8 cellular contexts compared by ENCODE assay signal in genomic region chr15:69468241-69469121, GRCh38. TPM values are rescaled to one million over a fixed set of nuclear protein-coding genes. Genes with fewer than 3 reads are reported as not detected.
DNase-seq lines count a peak whose midpoint lies in the region; ATAC-seq, FAIRE-seq and TF ChIP-seq lines count a peak whose summit lies in the region.

No MANE protein-coding gene starts in this region.

- H3K4me2 ChIP-seq in astrocyte (ENCODE audit: low read length) = peak overlapping the region; percentile 60

- DNase-seq in Caco-2 (peak in 1 of 2 experiments; percentile 47), NCI-H1092 treated with DMSO at 0.1 percent for 48 hours (lab: John Stamatoyannopoulos, UW) (peak; percentile 89), T-helper 22 cell (ENCODE audit: low read depth) (peak; percentile 88), astrocyte (ENCODE audit: low read depth) (peak; percentile 91)
- DNase-seq in naive thymus-derived CD4-positive, alpha-beta T cell = peak; percentile 49 to 92 (median 84)
- DNase-seq in stimulated activated naive CD8-positive, alpha-beta T cell treated with anti-CD3 and anti-CD28 coated beads, Interleukin-15, Interleukin-2, amounts not matched to agents 100 U/mL and 50 U/mL, for 24 hours = peak; percentile 78

- H4K20me1 ChIP-seq in astrocyte (ENCODE audit: insufficient read depth, low read length) = no peaks in the 10 kb centered on the region

- H3K79me2 ChIP-seq in astrocyte (ENCODE audit: insufficient read depth, low read length) = no peaks in the 10 kb centered on the region

- no peak overlapping the region for H3K9ac ChIP-seq in astrocyte (ENCODE audit: low read length)

- no TSS peak for BruUV-seq in Caco-2 (replicated peaks; lab: Mats Ljungman, UMichigan)

- POLR2A ChIA-PET in Caco-2 (lab: Charles Lee) = interaction anchor here (0.6 to 1.3 kb wide), 4 partner anchors 17 to 123 kb away, joined by 4 to 8 read pairs (median 6); partner anchors contain the start of gene KIF23
- POLR2A ChIA-PET in naive thymus-derived CD4-positive, alpha-beta T cell (lab: Charles Lee) = interaction anchor here (0.5 to 4.4 kb wide), 9 partner anchors 11 to 1066 kb away, joined by 3 to 69 read pairs (median 3); partner anchors contain the start of genes KIF23, RPLP1 and TLE3

- H3K9me3 Mint-ChIP-seq in Caco-2 (ENCODE audit: unreplicated experiment) (no peaks in the 10 kb centered on the region), astrocyte (ENCODE audit: unreplicated experiment) (no peaks in the 10 kb centered on the region)
- no peaks in the 10 kb centered on the region for H3K9me3 Mint-ChIP-seq in naive thymus-derived CD4-positive, alpha-beta T cell

- H3K36me3 ChIP-seq in Caco-2 (ENCODE audit: control insufficient read depth, insufficient read depth, low read length) (no peaks in the 10 kb centered on the region), astrocyte (ENCODE audit: insufficient read depth, low read length) (no peaks in the 10 kb centered on the region)
- H3K36me3 ChIP-seq in naive thymus-derived CD4-positive, alpha-beta T cell (ENCODE audit: control insufficient read depth in 2 of 3, insufficient read depth in 3 of 3, low read length in 3 of 3) = no peaks in the 10 kb centered on the region

- peak overlapping the region; percentile 31 for H2AFZ ChIP-seq in astrocyte (ENCODE audit: low read depth, low read length)

- no peak for FAIRE-seq in astrocyte (lab: Jason Lieb, UNC)

- H3K27ac Mint-ChIP-seq in Caco-2 (ENCODE audit: unreplicated experiment) (peak overlapping the region; percentile 67), astrocyte (ENCODE audit: unreplicated experiment) (peak overlapping the region; percentile 70)
- H3K27ac Mint-ChIP-seq in naive thymus-derived CD4-positive, alpha-beta T cell = peak overlapping the region; percentile 86 to 98 (median 94)

- H3K9me3 ChIP-seq in Caco-2 (no peaks in the 10 kb centered on the region), astrocyte (ENCODE audit: insufficient read depth, low read depth, low read length) (no peaks in the 10 kb centered on the region)
- no peaks in the 10 kb centered on the region for H3K9me3 ChIP-seq in naive thymus-derived CD4-positive, alpha-beta T cell (ENCODE audit: control insufficient read depth in 2 of 3, low read length in 3 of 3)

- H3K36me3 Mint-ChIP-seq in Caco-2 (ENCODE audit: insufficient read depth, unreplicated experiment) = no peaks in the 10 kb centered on the region
- no peaks in the 10 kb centered on the region for H3K36me3 Mint-ChIP-seq in astrocyte (ENCODE audit: low read depth, unreplicated experiment)
- no peaks in the 10 kb centered on the region for H3K36me3 Mint-ChIP-seq in naive thymus-derived CD4-positive, alpha-beta T cell

- CTCF ChIA-PET in Caco-2 (lab: Charles Lee) = interaction anchor here (0.8 to 1.8 kb wide), 7 partner anchors 10 to 1117 kb away, joined by 3 to 8 read pairs (median 5); no protein-coding TSS in a partner anchor
- CTCF ChIA-PET in naive thymus-derived CD4-positive, alpha-beta T cell (lab: Charles Lee) = interaction anchor here (0.7 to 1.5 kb wide), 2 partner anchors 293 to 1006 kb away, joined by 3 read pairs; no protein-coding TSS in a partner anchor

- no peak overlapping the region for H3K27ac ChIP-seq in astrocyte (ENCODE audit: low read depth, low read length)
- peak overlapping the region; percentile 82 for H3K27ac ChIP-seq in naive thymus-derived CD4-positive, alpha-beta T cell (ENCODE audit: low read depth, low read length)

- H3K27me3 ChIP-seq in Caco-2 (replicated peaks; ENCODE audit: control insufficient read depth, insufficient read depth, low read length) (no peaks in the 10 kb centered on the region), astrocyte (ENCODE audit: insufficient read depth, low read length) (no peaks in the 10 kb centered on the region)
- H3K27me3 ChIP-seq in naive thymus-derived CD4-positive, alpha-beta T cell (ENCODE audit: control insufficient read depth in 2 of 2, insufficient read depth in 2 of 2, low read length in 2 of 2) = no peaks in the 10 kb centered on the region

- H3K4me3 ChIP-seq in Caco-2 (ENCODE audit: low read depth, low read length) (no peak overlapping the region), astrocyte (ENCODE audit: insufficient read depth, low read depth, low read length) (no peak overlapping the region)
- H3K4me3 ChIP-seq in naive thymus-derived CD4-positive, alpha-beta T cell (ENCODE audit: low read length) = peak overlapping the region; percentile 3

- peak overlapping the region; percentile 48 for H3K4me3 Mint-ChIP-seq in Caco-2 (ENCODE audit: unreplicated experiment)
- no peak overlapping the region for H3K4me3 Mint-ChIP-seq in astrocyte (ENCODE audit: unreplicated experiment)
- H3K4me3 Mint-ChIP-seq in naive thymus-derived CD4-positive, alpha-beta T cell = peak overlapping the region; percentile 46 to 78 (median 63)

- peaks cover 47% of the 10 kb centered on the region for H3K4me1 ChIP-seq in Caco-2
- peaks cover 19% of the 10 kb centered on the region for H3K4me1 ChIP-seq in astrocyte (ENCODE audit: insufficient read depth, low read length)
- H3K4me1 ChIP-seq in naive thymus-derived CD4-positive, alpha-beta T cell (ENCODE audit: control insufficient read depth in 2 of 2, insufficient read depth in 2 of 2, low read length in 2 of 2) = peaks cover 22 to 27% of the 10 kb centered on the region in 2 donors

- TF ChIP-seq CTCF in Caco-2 (IDR thresholded peaks at IDR 0.05; ENCODE audit: insufficient read depth in 1 of 2, low read depth in 1 of 2, low read length in 1 of 2, severe bottlenecking in 1 of 2, unreplicated experiment in 1 of 2) = no peak
- TF ChIP-seq CTCF in astrocyte (IDR thresholded peaks at IDR 0.05; ENCODE audit: insufficient read depth, low read depth, low read length) = no peak

- intact Hi-C loops in Caco-2 (cut with micrococcal nuclease; ENCODE audit: unreplicated experiment) = loop anchor here (1.0 to 5.0 kb wide), 3 partner anchors 126 to 1234 kb away; partner anchors contain the start of gene TLE3
- intact Hi-C loops in naive thymus-derived CD4-positive, alpha-beta T cell (cut with micrococcal nuclease) = loop anchor here (1.0 to 5.0 kb wide), 16 partner anchors 16 to 1066 kb away; partner anchors contain the start of genes RPLP1 (in 2 of the 2), GLCE (in 1 of the 2) and KIF23 (in 1 of the 2)

- H3K27me3 Mint-ChIP-seq in Caco-2 (ENCODE audit: insufficient read depth, unreplicated experiment) = no peaks in the 10 kb centered on the region
- no peaks in the 10 kb centered on the region for H3K27me3 Mint-ChIP-seq in astrocyte (ENCODE audit: low read depth, unreplicated experiment)
- peaks cover 0 to 32% (median 0%) of the 10 kb centered on the region in 5 donors for H3K27me3 Mint-ChIP-seq in naive thymus-derived CD4-positive, alpha-beta T cell

- ATAC-seq in naive thymus-derived CD4-positive, alpha-beta T cell = peak; percentile 95
- ATAC-seq in stimulated activated naive CD8-positive, alpha-beta T cell treated with anti-CD3 and anti-CD28 coated beads, Interleukin-15, Interleukin-2, amounts not matched to agents 100 U/mL and 50 U/mL, for 24 hours = peak; percentile 97
- ATAC-seq in GM21825 (IDR thresholded peaks at IDR 0.05; ENCODE audit: unreplicated experiment) (no peak), HG03135 (IDR thresholded peaks at IDR 0.05; ENCODE audit: unreplicated experiment) (no peak)

- H3K4me1 Mint-ChIP-seq in Caco-2 (ENCODE audit: low read depth, unreplicated experiment) (peaks cover 26% of the 10 kb centered on the region), astrocyte (ENCODE audit: low read depth, unreplicated experiment) (peaks cover 28% of the 10 kb centered on the region)
- H3K4me1 Mint-ChIP-seq in naive thymus-derived CD4-positive, alpha-beta T cell = peaks cover 17 to 36% (median 22%) of the 10 kb centered on the region in 7 donors

RNA-seq across cellular contexts. Expression of gene RPLP1, which starts 15.9 kb away (rescaled TPM):
- total RNA-seq in Caco-2 (2022) (1,587 and 1,689 TPM in 2 replicates), astrocyte (1,331 and 1,465 TPM in 2 replicates)
- total RNA-seq in naive thymus-derived CD4-positive, alpha-beta T cell = 1,000 to 10,000 TPM; 1,719 to 2,941 (median 2,467) TPM
- polyA plus RNA-seq in naive thymus-derived CD4-positive, alpha-beta T cell = 1,000 to 10,000 TPM; 2,508 to 3,527 TPM

RNA-seq across cellular contexts. Expression of gene KIF23, which starts 54.3 kb away (rescaled TPM):
- total RNA-seq in Caco-2 (2022) (67.1 and 74.2 TPM in 2 replicates), astrocyte (8.1 and 11.8 TPM in 2 replicates)
- 10 to 100 TPM in 1 of 5 experiments, 1 to 10 TPM in 1, under 1 TPM in 2, not detected in 1; 0.30 to 39.4 (median 0.72) TPM for total RNA-seq in naive thymus-derived CD4-positive, alpha-beta T cell
- polyA plus RNA-seq in naive thymus-derived CD4-positive, alpha-beta T cell = not detected

Comparison
In these comparisons a context has a peak if more than half of its experiments do, and no peak if none do; other contexts are left out.
1. ATAC-seq: peak in naive thymus-derived CD4-positive, alpha-beta T cell (single experiment) and stimulated activated naive CD8-positive, alpha-beta T cell treated with anti-CD3 and anti-CD28 coated beads, Interleukin-15, Interleukin-2, amounts not matched to agents 100 U/mL and 50 U/mL, for 24 hours (single experiment); none in GM21825 (single experiment) and HG03135 (single experiment).
2. Peak in every context shown above with its lines, with median percentiles within 50 percentile points of each other: H3K27ac Mint-ChIP-seq.